Comparison of ENCODE assay signal across 9 cellular contexts in the genomic region with DNA sequence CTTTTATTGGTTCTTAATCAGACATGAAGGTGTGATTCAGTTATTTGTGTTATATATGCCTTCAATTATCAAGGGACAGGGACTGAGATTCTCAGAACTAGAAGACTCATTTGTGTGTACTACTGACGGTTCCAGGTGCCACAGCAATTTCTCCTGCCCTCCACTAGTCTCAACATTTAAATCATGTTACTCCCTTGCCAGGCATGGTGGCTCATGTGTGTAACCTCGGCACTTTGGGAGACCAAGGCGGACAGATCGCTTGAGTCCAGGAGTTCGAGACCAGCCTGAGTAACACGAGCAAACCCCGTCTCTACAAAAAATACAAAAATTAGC. TPM values are rescaled to one million over a fixed set of nuclear protein-coding genes. Genes with fewer than 3 reads are reported as not detected.
DNase-seq lines count a peak whose midpoint lies in the region; ATAC-seq and TF ChIP-seq lines count a peak whose summit lies in the region.
"Had no signal": no experiment of that assay in that cellular context is flagged by ENCODE, and none has a peak within 500 bp of the region (broad histone marks: within the 10 kb centered on the region; RNA-seq: fewer than 3 reads in every experiment).

No MANE protein-coding gene starts in this region.

- peak; percentile 12 for DNase-seq in activated naive CD4-positive, alpha-beta T cell treated with anti-CD3 and anti-CD28 coated beads for 36 hours
- DNase-seq in activated naive CD4-positive, alpha-beta T cell treated with anti-CD3 and anti-CD28 coated beads, Interleukin-2, amount 50 U/mL, for 16 hours, result no peak
- DNase-seq in left kidney (ENCODE audit: low read depth, low spot score), result peak; percentile 31
- no peak for DNase-seq in tibial artery
- no peak for DNase-seq in nucleus accumbens (lab: John Stamatoyannopoulos, UW)
- DNase-seq in UCSD-AML1 (lab: John Stamatoyannopoulos, UW; ENCODE audit: unreplicated experiment), result no peak

- TF ChIP-seq CTCF in tibial artery (IDR thresholded peaks at IDR 0.05), result no peak

- CTCF ChIA-PET in activated naive CD4-positive, alpha-beta T cell treated with anti-CD3 and anti-CD28 coated beads for 36 hours (lab: Charles Lee), result interaction anchor here (1.5 to 3.9 kb wide), 2 partner anchors 11 to 144 kb away, joined by 3 to 15 read pairs; no protein-coding TSS in a partner anchor

- no peaks in the 10 kb centered on the region for H3K9me3 ChIP-seq in tibial artery
- H3K9me3 ChIP-seq: mucosa of descending colon had no signal

- peak overlapping the region; percentile 68 to 96 for H3K4me3 ChIP-seq in tibial artery

- peak overlapping the region; percentile 81 to 92 for H3K27ac ChIP-seq in tibial artery

- no peaks in the 10 kb centered on the region for H3K27me3 Mint-ChIP-seq in activated naive CD4-positive, alpha-beta T cell treated with anti-CD3 and anti-CD28 coated beads for 36 hours (ENCODE audit: low read depth)
- H3K27me3 Mint-ChIP-seq in activated naive CD8-positive, alpha-beta T cell, result no peaks in the 10 kb centered on the region

- peaks cover 13 to 20% (median 17%) of the 10 kb centered on the region in 3 donors for H3K36me3 ChIP-seq in tibial artery

- H3K4me3 Mint-ChIP-seq in activated naive CD4-positive, alpha-beta T cell treated with anti-CD3 and anti-CD28 coated beads for 36 hours, result peak overlapping the region; percentile 98
- H3K4me3 Mint-ChIP-seq in activated naive CD8-positive, alpha-beta T cell, result peak overlapping the region; percentile 86

- peak overlapping the region; percentile 98 for H3K27ac Mint-ChIP-seq in activated naive CD4-positive, alpha-beta T cell treated with anti-CD3 and anti-CD28 coated beads for 36 hours
- H3K27ac Mint-ChIP-seq in activated naive CD8-positive, alpha-beta T cell, result peak overlapping the region; percentile 96

- peaks cover 46% of the 10 kb centered on the region for H3K4me1 Mint-ChIP-seq in activated naive CD4-positive, alpha-beta T cell treated with anti-CD3 and anti-CD28 coated beads for 36 hours (ENCODE audit: low read depth)
- peaks cover 59% of the 10 kb centered on the region for H3K4me1 Mint-ChIP-seq in activated naive CD8-positive, alpha-beta T cell (ENCODE audit: low read depth)

- H3K27me3 ChIP-seq in tibial artery, result no peaks in the 10 kb centered on the region

- intact Hi-C loops in activated naive CD4-positive, alpha-beta T cell treated with anti-CD3 and anti-CD28 coated beads for 36 hours (cut with micrococcal nuclease), result loop anchor here (5.0 to 10.0 kb wide), 5 partner anchors 90 to 1878 kb away; no protein-coding TSS in a partner anchor
- intact Hi-C loops in tibial artery (cut with DNase I; ENCODE audit: low total_unique reads), result loop anchor here (2.0 to 5.0 kb wide), 3 partner anchors 100 to 350 kb away; a partner anchor contains a TSS

- ATAC-seq in HG02642 (IDR thresholded peaks at IDR 0.05; ENCODE audit: poor library complexity, unreplicated experiment), result no peak

- peaks cover 0 to 21% (median 13%) of the 10 kb centered on the region in 4 donors for H3K4me1 ChIP-seq in tibial artery

- peaks cover 26% of the 10 kb centered on the region for H3K36me3 Mint-ChIP-seq in activated naive CD4-positive, alpha-beta T cell treated with anti-CD3 and anti-CD28 coated beads for 36 hours (ENCODE audit: low read depth)
- H3K36me3 Mint-ChIP-seq in activated naive CD8-positive, alpha-beta T cell, result peaks cover 4% of the 10 kb centered on the region

- no peaks in the 10 kb centered on the region for H3K9me3 Mint-ChIP-seq in activated naive CD4-positive, alpha-beta T cell treated with anti-CD3 and anti-CD28 coated beads for 36 hours
- H3K9me3 Mint-ChIP-seq in activated naive CD8-positive, alpha-beta T cell (ENCODE audit: low read depth), result no peaks in the 10 kb centered on the region

RNA-seq across cellular contexts. Expression of a gene that starts 1.1 kb away (rescaled TPM):
- 100 to 1,000 TPM; 101 to 107 TPM for total RNA-seq in activated naive CD4-positive, alpha-beta T cell treated with anti-CD3 and anti-CD28 coated beads for 36 hours

RNA-seq across cellular contexts. Expression of a gene that starts 37.0 kb away (rescaled TPM):
- total RNA-seq in activated naive CD4-positive, alpha-beta T cell treated with anti-CD3 and anti-CD28 coated beads for 36 hours, result not detected

RNA-seq across cellular contexts. Expression of a gene that starts 40.2 kb away (rescaled TPM):
- total RNA-seq in activated naive CD4-positive, alpha-beta T cell treated with anti-CD3 and anti-CD28 coated beads for 36 hours, result not detected

Comparison
In these comparisons a context has a peak if more than half of its experiments do, and no peak if none do; other contexts are left out.
1. DNase-seq: peak in activated naive CD4-positive, alpha-beta T cell treated with anti-CD3 and anti-CD28 coated beads for 36 hours (single experiment) and left kidney (single experiment); none in activated naive CD4-positive, alpha-beta T cell treated with anti-CD3 and anti-CD28 coated beads, Interleukin-2, amount 50 U/mL, for 16 hours (single experiment), tibial artery (0 of 2), nucleus accumbens (0 of 56) and UCSD-AML1 (single experiment).